8 cellular contexts compared by ENCODE assay signal in genomic region chr5:42583322-42583721, GRCh38.
DNase-seq lines count a peak whose midpoint lies in the region; ATAC-seq and TF ChIP-seq lines count a peak whose summit lies in the region.

No MANE protein-coding gene starts in this region.

- no peaks in the 10 kb centered on the region for H3K79me2 ChIP-seq in GM23248 (ENCODE audit: insufficient read depth)

- CTCF ChIA-PET in activated CD8-positive, alpha-beta memory T cell treated with anti-CD3 and anti-CD28 coated beads, Interleukin-2, amount 10 ng/mL, durations not matched to agents 7 days and 5 days (lab: Charles Lee), result interaction anchor here (0.8 to 1.8 kb wide), 10 partner anchors 8 to 726 kb away, joined by 3 to 8 read pairs (median 4); partner anchors contain the start of gene GHR

- peak; percentile 33 for ATAC-seq in activated CD8-positive, alpha-beta memory T cell treated with anti-CD3 and anti-CD28 coated beads, Interleukin-2, amount 10 ng/mL, durations not matched to agents 7 days and 5 days
- ATAC-seq in natural killer cell treated with Interleukin-12 subunit alpha and Interleukin-12 subunit beta and Interleukin-15 and Interleukin-18, amount 100 ng/mL, for 72 hours, result peak in 1 of 2 donors; percentile 59

- no peaks in the 10 kb centered on the region for H3K36me3 ChIP-seq in GM23248 (ENCODE audit: low read depth)

- H3K27me3 ChIP-seq in GM23248 (replicated peaks; ENCODE audit: insufficient read depth), result peaks cover 24% of the 10 kb centered on the region

- H3K4me3 ChIP-seq in GM23248 (no peak overlapping the region), fibroblast of mammary gland (ENCODE audit: control insufficient read depth, low read depth, low read length) (no peak overlapping the region)

- TF ChIP-seq CTCF in fibroblast of mammary gland (conservative IDR thresholded peaks at IDR 0.05; ENCODE audit: control insufficient read depth, insufficient read depth, low read depth, low read length), result peak; percentile 87

- H3K27ac ChIP-seq in GM23248, result no peak overlapping the region

- H3K27ac Mint-ChIP-seq in activated CD8-positive, alpha-beta memory T cell treated with anti-CD3 and anti-CD28 coated beads, Interleukin-2, amount 10 ng/mL, durations not matched to agents 7 days and 5 days, result no peak overlapping the region
- no peak overlapping the region for H3K27ac Mint-ChIP-seq in natural killer cell treated with Interleukin-12 subunit alpha and Interleukin-12 subunit beta and Interleukin-15 and Interleukin-18, amount 100 ng/mL, for 72 hours

- H2AFZ ChIP-seq in GM23248, result no peak overlapping the region

- no peaks in the 10 kb centered on the region for H3K4me1 Mint-ChIP-seq in activated CD8-positive, alpha-beta memory T cell treated with anti-CD3 and anti-CD28 coated beads, Interleukin-2, amount 10 ng/mL, durations not matched to agents 7 days and 5 days
- peaks cover 0 to 4% of the 10 kb centered on the region in 2 donors for H3K4me1 Mint-ChIP-seq in natural killer cell treated with Interleukin-12 subunit alpha and Interleukin-12 subunit beta and Interleukin-15 and Interleukin-18, amount 100 ng/mL, for 72 hours (ENCODE audit: low read depth in 2 of 2)

- no peak overlapping the region for H3K9ac ChIP-seq in GM23248

- no peaks in the 10 kb centered on the region for H3K4me1 ChIP-seq in GM23248 (ENCODE audit: insufficient read depth)

- 16 to 21% methylated on average over 4 of the region's 4 CpGs for WGBS in GM23248 (ENCODE audit: low coverage in 1 of 2, low lambda C conversion rate in 2 of 2, missing lambda C conversion rate in 2 of 2), 2 experiments

- no peaks in the 10 kb centered on the region for H3K9me3 Mint-ChIP-seq in activated CD8-positive, alpha-beta memory T cell treated with anti-CD3 and anti-CD28 coated beads, Interleukin-2, amount 10 ng/mL, durations not matched to agents 7 days and 5 days (ENCODE audit: low read depth)
- no peaks in the 10 kb centered on the region for H3K9me3 Mint-ChIP-seq in natural killer cell treated with Interleukin-12 subunit alpha and Interleukin-12 subunit beta and Interleukin-15 and Interleukin-18, amount 100 ng/mL, for 72 hours

- no peak overlapping the region for H3K4me2 ChIP-seq in GM23248 (ENCODE audit: unreplicated experiment)

- DNase-seq in activated CD8-positive, alpha-beta memory T cell treated with anti-CD3 and anti-CD28 coated beads, Interleukin-2, amount 10 ng/mL, durations not matched to agents 7 days and 5 days, result peak; percentile 55
- no peak for DNase-seq in activated CD8-positive, alpha-beta memory T cell treated with anti-CD3 and anti-CD28 coated beads for 24 hours
- DNase-seq in GM23248 (peak; percentile 63), NCI-H1105 treated with DMSO at 0.1 percent for 48 hours (lab: John Stamatoyannopoulos, UW) (peak; percentile 33), UCSD-AML1 (lab: John Stamatoyannopoulos, UW; ENCODE audit: unreplicated experiment) (peak; percentile 9), fibroblast of mammary gland (ENCODE audit: low read depth) (peak; percentile 68), GOT3 (lab: John Stamatoyannopoulos, UW) (no peak)
- peak; percentile 61 for DNase-seq in natural killer cell treated with Interleukin-12 subunit alpha and Interleukin-12 subunit beta and Interleukin-15 and Interleukin-18, amount 100 ng/mL, for 72 hours (ENCODE audit: low spot score)

- no peak overlapping the region for H3K4me3 Mint-ChIP-seq in activated CD8-positive, alpha-beta memory T cell treated with anti-CD3 and anti-CD28 coated beads, Interleukin-2, amount 10 ng/mL, durations not matched to agents 7 days and 5 days
- H3K4me3 Mint-ChIP-seq in natural killer cell treated with Interleukin-12 subunit alpha and Interleukin-12 subunit beta and Interleukin-15 and Interleukin-18, amount 100 ng/mL, for 72 hours, result no peak overlapping the region

- peaks cover 23% of the 10 kb centered on the region for H3K27me3 Mint-ChIP-seq in activated CD8-positive, alpha-beta memory T cell treated with anti-CD3 and anti-CD28 coated beads, Interleukin-2, amount 10 ng/mL, durations not matched to agents 7 days and 5 days
- peaks cover 7 to 17% of the 10 kb centered on the region in 2 donors for H3K27me3 Mint-ChIP-seq in natural killer cell treated with Interleukin-12 subunit alpha and Interleukin-12 subunit beta and Interleukin-15 and Interleukin-18, amount 100 ng/mL, for 72 hours

- no peaks in the 10 kb centered on the region for H3K9me3 ChIP-seq in GM23248 (ENCODE audit: low read depth)

- no peaks in the 10 kb centered on the region for H3K9me2 ChIP-seq in GM23248 (ENCODE audit: insufficient read depth)

- in situ Hi-C loops in GM23248 (cut with MboI), result loop anchor here (25.0 kb wide), 1 partner anchor 304 kb away; no protein-coding TSS in a partner anchor

- H3K36me3 Mint-ChIP-seq in activated CD8-positive, alpha-beta memory T cell treated with anti-CD3 and anti-CD28 coated beads, Interleukin-2, amount 10 ng/mL, durations not matched to agents 7 days and 5 days, result no peaks in the 10 kb centered on the region
- H3K36me3 Mint-ChIP-seq in natural killer cell treated with Interleukin-12 subunit alpha and Interleukin-12 subunit beta and Interleukin-15 and Interleukin-18, amount 100 ng/mL, for 72 hours, result no peaks in the 10 kb centered on the region

- H4K20me1 ChIP-seq in GM23248 (ENCODE audit: insufficient read depth), result no peaks in the 10 kb centered on the region

- no peaks in the 10 kb centered on the region for H3F3A ChIP-seq in GM23248 (ENCODE audit: insufficient read depth)

Comparison
In these comparisons a context has a peak if more than half of its experiments do, and no peak if none do; other contexts are left out.
1. DNase-seq: peak in activated CD8-positive, alpha-beta memory T cell treated with anti-CD3 and anti-CD28 coated beads, Interleukin-2, amount 10 ng/mL, durations not matched to agents 7 days and 5 days (single experiment), GM23248 (single experiment), NCI-H1105 treated with DMSO at 0.1 percent for 48 hours (single experiment), UCSD-AML1 (single experiment), fibroblast of mammary gland (single experiment) and natural killer cell treated with Interleukin-12 subunit alpha and Interleukin-12 subunit beta and Interleukin-15 and Interleukin-18, amount 100 ng/mL, for 72 hours (single experiment); none in activated CD8-positive, alpha-beta memory T cell treated with anti-CD3 and anti-CD28 coated beads for 24 hours (single experiment) and GOT3 (single experiment).